17 cellular contexts compared by ENCODE assay signal in the genomic region with DNA sequence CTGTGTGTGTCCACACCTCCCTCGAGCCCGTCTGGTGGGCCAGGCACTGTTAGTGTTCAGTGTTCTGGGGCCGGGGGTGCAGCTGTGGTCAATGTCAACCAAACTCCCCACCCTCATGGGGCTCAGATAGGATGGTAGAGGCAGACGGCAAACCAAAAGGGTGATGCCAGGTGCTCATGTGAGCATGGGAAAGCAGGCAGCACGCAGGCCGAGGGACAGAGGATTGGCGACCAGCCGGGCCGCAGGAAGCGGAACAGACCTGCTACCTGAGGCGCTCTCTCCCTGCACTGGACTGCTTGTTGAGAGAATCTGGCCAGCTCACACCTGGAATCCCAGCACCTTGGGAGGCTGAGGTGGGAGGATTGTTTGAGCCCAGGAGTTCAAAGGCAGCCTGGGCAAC. TPM values are rescaled to one million over a fixed set of nuclear protein-coding genes. Genes with fewer than 3 reads are reported as not detected.
DNase-seq lines count a peak whose midpoint lies in the region; ATAC-seq and TF ChIP-seq lines count a peak whose summit lies in the region.
"Had no signal": no experiment of that assay in that cellular context is flagged by ENCODE, and none has a peak within 500 bp of the region (broad histone marks: within the 10 kb centered on the region; RNA-seq: fewer than 3 reads in every experiment).

No MANE protein-coding gene starts in this region.

- intact Hi-C loops in Calu3 (cut with micrococcal nuclease; ENCODE audit: unreplicated experiment): no loop called here
- intact Hi-C loops in sigmoid colon (cut with DNase I): no loop called here

- no peak for TF ChIP-seq EP300 in sigmoid colon (IDR thresholded peaks at IDR 0.05)

- H3K27me3 Mint-ChIP-seq in activated naive CD8-positive, alpha-beta T cell treated with anti-CD3 and anti-CD28 coated beads, Interleukin-2, amount 10 ng/mL, durations not matched to agents 7 days and 5 days: no peaks in the 10 kb centered on the region
- H3K27me3 Mint-ChIP-seq in activated naive CD8-positive, alpha-beta T cell treated with anti-CD3 and anti-CD28 coated beads for 36 hours: no peaks in the 10 kb centered on the region
- no peaks in the 10 kb centered on the region for H3K27me3 Mint-ChIP-seq in Calu3 (ENCODE audit: unreplicated experiment)
- H3K27me3 Mint-ChIP-seq: CD4-positive, alpha-beta T cell had no signal

- TF ChIP-seq CTCF in RWPE2 (IDR thresholded peaks at IDR 0.05; ENCODE audit: poor library complexity, severe bottlenecking) (no peak), neutrophil (IDR thresholded peaks at IDR 0.05) (no peak), Calu3 (IDR thresholded peaks at IDR 0.05; ENCODE audit: unreplicated experiment) (no peak), sigmoid colon (IDR thresholded peaks at IDR 0.05) (no peak)

- BruUV-seq in Calu3 (replicated peaks; lab: Mats Ljungman, UMichigan): no TSS peak

- H3K9me3 Mint-ChIP-seq in activated naive CD8-positive, alpha-beta T cell treated with anti-CD3 and anti-CD28 coated beads, Interleukin-2, amount 10 ng/mL, durations not matched to agents 7 days and 5 days: no peaks in the 10 kb centered on the region
- H3K9me3 Mint-ChIP-seq in activated naive CD8-positive, alpha-beta T cell treated with anti-CD3 and anti-CD28 coated beads for 36 hours: no peaks in the 10 kb centered on the region
- H3K9me3 Mint-ChIP-seq in Calu3 (ENCODE audit: low read depth, unreplicated experiment): no peaks in the 10 kb centered on the region
- H3K9me3 Mint-ChIP-seq: CD4-positive, alpha-beta T cell had no signal

- H3K4me1 Mint-ChIP-seq in activated naive CD8-positive, alpha-beta T cell treated with anti-CD3 and anti-CD28 coated beads, Interleukin-2, amount 10 ng/mL, durations not matched to agents 7 days and 5 days: peaks cover 15% of the 10 kb centered on the region
- peaks cover 19% of the 10 kb centered on the region for H3K4me1 Mint-ChIP-seq in activated naive CD8-positive, alpha-beta T cell treated with anti-CD3 and anti-CD28 coated beads for 36 hours
- no peaks in the 10 kb centered on the region for H3K4me1 Mint-ChIP-seq in Calu3 (ENCODE audit: low read depth, unreplicated experiment)

- POLR2A ChIA-PET in activated naive CD8-positive, alpha-beta T cell treated with anti-CD3 and anti-CD28 coated beads, Interleukin-2, amount 10 ng/mL, durations not matched to agents 7 days and 5 days (lab: Charles Lee): no interaction called here

- TF ChIP-seq POLR2A in sigmoid colon (IDR thresholded peaks at IDR 0.05): no peak

- peak overlapping the region; percentile 38 for H3K27ac Mint-ChIP-seq in activated naive CD8-positive, alpha-beta T cell treated with anti-CD3 and anti-CD28 coated beads, Interleukin-2, amount 10 ng/mL, durations not matched to agents 7 days and 5 days
- no peak overlapping the region for H3K27ac Mint-ChIP-seq in activated naive CD8-positive, alpha-beta T cell treated with anti-CD3 and anti-CD28 coated beads for 36 hours
- no peak overlapping the region for H3K27ac Mint-ChIP-seq in Calu3 (ENCODE audit: unreplicated experiment)
- H3K27ac Mint-ChIP-seq: CD4-positive, alpha-beta T cell had no signal

- H3K9me3 ChIP-seq in RWPE2 (ENCODE audit: severe bottlenecking): no peaks in the 10 kb centered on the region
- H3K9me3 ChIP-seq in neutrophil: no peaks in the 10 kb centered on the region
- no peaks in the 10 kb centered on the region for H3K9me3 ChIP-seq in sigmoid colon
- H3K9me3 ChIP-seq: A549, Caco-2, HAP-1 had no signal

- H3K36me3 Mint-ChIP-seq in activated naive CD8-positive, alpha-beta T cell treated with anti-CD3 and anti-CD28 coated beads, Interleukin-2, amount 10 ng/mL, durations not matched to agents 7 days and 5 days: peaks cover 9% of the 10 kb centered on the region
- H3K36me3 Mint-ChIP-seq in activated naive CD8-positive, alpha-beta T cell treated with anti-CD3 and anti-CD28 coated beads for 36 hours: peaks cover 17% of the 10 kb centered on the region
- peaks cover 76% of the 10 kb centered on the region for H3K36me3 Mint-ChIP-seq in Calu3 (ENCODE audit: insufficient read depth, unreplicated experiment)

- H3K4me3 ChIP-seq in H7 (ENCODE audit: insufficient read depth, low read depth, low read length): no peak overlapping the region
- no peak overlapping the region for H3K4me3 ChIP-seq in RWPE2 (ENCODE audit: severe bottlenecking)
- no peak overlapping the region for H3K4me3 ChIP-seq in neutrophil (ENCODE audit: low read depth in 1 of 2, low read length in 1 of 2)
- H3K4me3 ChIP-seq in sigmoid colon: no peak overlapping the region
- H3K4me3 ChIP-seq: A549, GM12878, HAP-1 had no signal

- no peak overlapping the region for H3K27ac ChIP-seq in RWPE2 (ENCODE audit: poor library complexity, severe bottlenecking)
- peak overlapping the region; percentile 94 for H3K27ac ChIP-seq in neutrophil
- H3K27ac ChIP-seq in sigmoid colon: no peak overlapping the region
- H3K27ac ChIP-seq: 22Rv1, A549 had no signal

- no peaks in the 10 kb centered on the region for H3K27me3 ChIP-seq in H7 (ENCODE audit: control insufficient read depth, insufficient read depth, low read length)
- H3K27me3 ChIP-seq in RWPE2 (ENCODE audit: insufficient read depth, poor library complexity, severe bottlenecking): no peaks in the 10 kb centered on the region
- no peaks in the 10 kb centered on the region for H3K27me3 ChIP-seq in neutrophil
- no peaks in the 10 kb centered on the region for H3K27me3 ChIP-seq in sigmoid colon

- 93 to 95% methylated on average over 11 of the region's 11 CpGs for WGBS in sigmoid colon, 2 donors

- CTCF ChIA-PET in Calu3 (lab: Charles Lee): no interaction called here

- no peak overlapping the region for H3K4me3 Mint-ChIP-seq in activated naive CD8-positive, alpha-beta T cell treated with anti-CD3 and anti-CD28 coated beads, Interleukin-2, amount 10 ng/mL, durations not matched to agents 7 days and 5 days
- no peak overlapping the region for H3K4me3 Mint-ChIP-seq in activated naive CD8-positive, alpha-beta T cell treated with anti-CD3 and anti-CD28 coated beads for 36 hours
- H3K4me3 Mint-ChIP-seq in Calu3 (ENCODE audit: low read depth, unreplicated experiment): no peak overlapping the region
- H3K4me3 Mint-ChIP-seq: CD4-positive, alpha-beta T cell had no signal

- no peak for DNase-seq in activated naive CD8-positive, alpha-beta T cell treated with anti-CD3 and anti-CD28 coated beads, Interleukin-2, amount 10 ng/mL, durations not matched to agents 7 days and 5 days
- no peak for DNase-seq in activated naive CD8-positive, alpha-beta T cell treated with anti-CD3 and anti-CD28 coated beads for 36 hours
- DNase-seq in H7: peak; percentile 28
- peak; percentile 42 for DNase-seq in RWPE2 (ENCODE audit: low spot score)
- DNase-seq in T-helper 9 cell: no peak
- DNase-seq in Calu3: no peak
- DNase-seq in sigmoid colon: no peak
- DNase-seq: AML-193; Caco-2; CD4-positive, alpha-beta T cell; DMS79 treated with DMSO at 0.1 percent for 48 hours had no signal

- no peak for ATAC-seq in activated naive CD8-positive, alpha-beta T cell treated with anti-CD3 and anti-CD28 coated beads, Interleukin-2, amount 10 ng/mL, durations not matched to agents 7 days and 5 days (ENCODE audit: low read depth)
- no peak for ATAC-seq in RWPE2 (ENCODE audit: low read depth)
- ATAC-seq: GM12878 had no signal

- H3K36me3 ChIP-seq in H7 (replicated peaks; ENCODE audit: control insufficient read depth, insufficient read depth, low read length) (peaks cover 50% of the 10 kb centered on the region), RWPE2 (ENCODE audit: low read depth) (peaks cover 52% of the 10 kb centered on the region), neutrophil (peaks cover 95% of the 10 kb centered on the region), sigmoid colon (peaks cover 41 to 87% (median 62%) of the 10 kb centered on the region in 4 donors)

- H3K4me1 ChIP-seq in RWPE2 (ENCODE audit: insufficient read depth, poor library complexity, severe bottlenecking) (no peaks in the 10 kb centered on the region), neutrophil (ENCODE audit: control insufficient read depth in 1 of 2, insufficient read depth in 1 of 2, low read depth in 1 of 2, low read length in 1 of 2) (peaks cover 54 to 63% of the 10 kb centered on the region in 2 experiments), sigmoid colon (peaks cover 0 to 15% (median 2%) of the 10 kb centered on the region in 4 donors)
- H3K4me1 ChIP-seq: Caco-2, HAP-1 had no signal

RNA-seq across cellular contexts. Expression of gene DHX34, which starts 29.1 kb away (rescaled TPM):
- total RNA-seq in activated naive CD8-positive, alpha-beta T cell treated with anti-CD3 and anti-CD28 coated beads, Interleukin-2, amount 10 ng/mL, durations not matched to agents 7 days and 5 days: 10 to 100 TPM; 13.3 to 15.3 TPM
- 10 to 100 TPM; 17.4 to 19.5 TPM for total RNA-seq in activated naive CD8-positive, alpha-beta T cell treated with anti-CD3 and anti-CD28 coated beads for 36 hours
- 34.6 and 40.0 TPM in 2 replicates for total RNA-seq in H7 (2014; rRNA removed; shearing (Covaris generic))
- 51.4 and 51.6 TPM in 2 replicates for total RNA-seq in Calu3 (2022)
- total RNA-seq in sigmoid colon: 10 to 100 TPM in 2 of 4 donors, 1 to 10 TPM in 2; 8.6 to 11.9 (median 9.6) TPM
- 10 to 100 TPM in 1 of 3 donors, 1 to 10 TPM in 2; 3.0 to 12.7 (median 3.7) TPM for polyA plus RNA-seq in sigmoid colon

RNA-seq across cellular contexts. Expression of gene MEIS3, which starts 41.1 kb away (rescaled TPM):
- under 1 TPM in 1 of 2 experiments, not detected in 1; 0.68 TPM for total RNA-seq in activated naive CD8-positive, alpha-beta T cell treated with anti-CD3 and anti-CD28 coated beads, Interleukin-2, amount 10 ng/mL, durations not matched to agents 7 days and 5 days
- total RNA-seq in activated naive CD8-positive, alpha-beta T cell treated with anti-CD3 and anti-CD28 coated beads for 36 hours: not detected
- total RNA-seq in H7 (2014; rRNA removed; shearing (Covaris generic)): 87.0 and 134 TPM in 2 replicates
- 0.87 and 2.0 TPM in 2 replicates for total RNA-seq in Calu3 (2022)
- 10 to 100 TPM; 11.8 to 19.4 (median 13.4) TPM for total RNA-seq in sigmoid colon
- 1 to 10 TPM in 2 of 3 donors, under 1 TPM in 1; 0.92 to 7.6 (median 7.2) TPM for polyA plus RNA-seq in sigmoid colon
- total RNA-seq: GM12878 had no signal

RNA-seq across cellular contexts. Expression of gene C5AR2, which starts 46.3 kb away (rescaled TPM):
- under 1 TPM; 0.72 to 0.85 TPM for total RNA-seq in activated naive CD8-positive, alpha-beta T cell treated with anti-CD3 and anti-CD28 coated beads, Interleukin-2, amount 10 ng/mL, durations not matched to agents 7 days and 5 days
- total RNA-seq in activated naive CD8-positive, alpha-beta T cell treated with anti-CD3 and anti-CD28 coated beads for 36 hours: not detected
- 0.03 TPM in 1 of 2 replicates, not detected in the other for total RNA-seq in H7 (2014; rRNA removed; shearing (Covaris generic))
- 0.31 TPM in 1 of 2 replicates, not detected in the other for total RNA-seq in Calu3 (2022)
- total RNA-seq in sigmoid colon: 1 to 10 TPM; 1.1 to 2.7 (median 1.6) TPM
- polyA plus RNA-seq in sigmoid colon: 1 to 10 TPM in 1 of 3 donors, under 1 TPM in 2; 0.60 to 1.4 (median 0.69) TPM
- total RNA-seq: Caco-2, GM12878 had no signal
- polyA plus RNA-seq: BJ had no signal

Comparison
In these comparisons a context has a peak if more than half of its experiments do, and no peak if none do; other contexts are left out.
1. DNase-seq: peak in H7 (single experiment) and RWPE2 (single experiment); none in activated naive CD8-positive, alpha-beta T cell treated with anti-CD3 and anti-CD28 coated beads, Interleukin-2, amount 10 ng/mL, durations not matched to agents 7 days and 5 days (single experiment), activated naive CD8-positive, alpha-beta T cell treated with anti-CD3 and anti-CD28 coated beads for 36 hours (single experiment), T-helper 9 cell (single experiment), Calu3 (single experiment) and sigmoid colon (single experiment).